In the genomic region with DNA sequence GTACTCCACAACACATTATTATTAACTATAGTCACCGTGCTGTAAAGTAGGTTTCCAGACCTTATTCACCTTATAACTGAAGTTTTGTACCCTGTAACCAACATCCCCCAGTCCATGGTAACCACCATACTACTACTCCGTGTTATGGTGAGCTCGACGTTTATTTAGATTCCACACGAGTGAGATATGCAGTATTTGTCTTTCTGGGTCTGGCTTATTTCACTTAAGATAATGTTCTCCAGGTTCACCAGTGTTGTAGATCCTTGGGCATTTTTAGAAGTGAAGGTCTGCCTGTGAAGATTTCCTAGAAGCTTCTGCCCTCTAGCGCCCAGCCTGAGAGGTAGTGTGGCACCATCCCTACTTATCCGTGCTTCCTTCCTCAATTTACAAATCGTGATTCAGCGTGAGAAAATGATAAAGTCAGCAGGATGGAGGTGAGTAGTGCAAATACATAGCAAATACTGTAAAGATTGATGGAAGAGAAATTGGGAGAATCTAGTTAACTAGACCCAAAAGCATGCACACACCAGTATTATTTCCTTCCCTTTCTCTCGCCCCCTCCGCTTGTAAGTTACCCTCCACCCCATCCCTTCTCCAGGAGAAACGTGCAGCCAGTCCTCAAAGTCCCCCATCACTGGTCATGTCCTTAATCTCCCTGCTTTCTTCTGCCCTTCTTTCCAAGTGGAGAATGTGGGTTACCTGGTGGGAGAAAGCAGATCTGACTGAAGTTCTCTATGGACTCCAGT, we compare ENCODE assay signal across 9 cellular contexts. TPM values are rescaled to one million over a fixed set of nuclear protein-coding genes. Genes with fewer than 3 reads are reported as not detected.
DNase-seq lines count a peak whose midpoint lies in the region; ATAC-seq and TF ChIP-seq lines count a peak whose summit lies in the region.
"Had no signal": no experiment of that assay in that cellular context is flagged by ENCODE, and none has a peak within 500 bp of the region (broad histone marks: within the 10 kb centered on the region; RNA-seq: fewer than 3 reads in every experiment).

No MANE protein-coding gene starts in this region.

- H4K20me1 ChIP-seq in Loucy (ENCODE audit: insufficient read depth, low read length, poor library complexity, severe bottlenecking) = no peaks in the 10 kb centered on the region

- no peak overlapping the region for H3K27ac Mint-ChIP-seq in T-helper 17 cell
- H3K27ac Mint-ChIP-seq: mesothelial cell of epicardium had no signal

- no peak for TF ChIP-seq POLR2A in testis (IDR thresholded peaks at IDR 0.05)

- H2BK12ac ChIP-seq in mesenchymal stem cell (ENCODE audit: low read length in 2 of 2) = no peak overlapping the region

- no peak overlapping the region for H3K27ac ChIP-seq in mesenchymal stem cell (ENCODE audit: low read length, poor library complexity, severe bottlenecking)
- H3K27ac ChIP-seq in testis = no peak overlapping the region

- no peaks in the 10 kb centered on the region for H3K27me3 Mint-ChIP-seq in T-helper 17 cell

- no peak overlapping the region for H2AK5ac ChIP-seq in mesenchymal stem cell (ENCODE audit: low read length, severe bottlenecking)

- TF ChIP-seq CTCF in AG04449 (IDR thresholded peaks at IDR 0.05; ENCODE audit: insufficient read depth, low read length, missing control alignments) (peak; percentile 76), GM12873 (IDR thresholded peaks at IDR 0.05; ENCODE audit: insufficient read depth, low read depth, low read length, missing control alignments) (peak; percentile 74), Loucy (conservative IDR thresholded peaks at IDR 0.05; ENCODE audit: low read length) (peak; percentile 84), testis (IDR thresholded peaks at IDR 0.05) (peak; percentile 36 to 64 (median 52))

- H3K14ac ChIP-seq in mesenchymal stem cell (ENCODE audit: low read length in 2 of 2) = no peak overlapping the region

- no peaks in the 10 kb centered on the region for H3K36me3 ChIP-seq in Loucy (ENCODE audit: insufficient read depth, low read length)
- no peaks in the 10 kb centered on the region for H3K36me3 ChIP-seq in mesenchymal stem cell (ENCODE audit: control insufficient read depth in 1 of 2, insufficient read depth in 2 of 2, low read depth in 1 of 2, low read length in 2 of 2)
- H3K36me3 ChIP-seq in testis (ENCODE audit: low read depth, missing control alignments) = no peaks in the 10 kb centered on the region

- H3K23ac ChIP-seq in mesenchymal stem cell (ENCODE audit: low read length in 2 of 2) = no peak overlapping the region

- no peaks in the 10 kb centered on the region for H3K27me3 ChIP-seq in Loucy (ENCODE audit: insufficient read depth, low read length, poor library complexity, severe bottlenecking)
- no peaks in the 10 kb centered on the region for H3K27me3 ChIP-seq in mesenchymal stem cell (ENCODE audit: control insufficient read depth in 1 of 2, insufficient read depth in 1 of 2, low read length in 2 of 2)
- H3K27me3 ChIP-seq in testis = no peaks in the 10 kb centered on the region

- no peak overlapping the region for H3K4ac ChIP-seq in mesenchymal stem cell (ENCODE audit: low read depth in 1 of 2, low read length in 2 of 2)

- H3K79me1 ChIP-seq in mesenchymal stem cell (replicated peaks; ENCODE audit: low read length, poor library complexity, severe bottlenecking) = no peaks in the 10 kb centered on the region

- no peak overlapping the region for H3K4me3 Mint-ChIP-seq in T-helper 17 cell
- H3K4me3 Mint-ChIP-seq: mesothelial cell of epicardium had no signal

- H2BK5ac ChIP-seq in mesenchymal stem cell (ENCODE audit: low read depth, low read length, poor library complexity, severe bottlenecking) = no peak overlapping the region

- H2BK15ac ChIP-seq in mesenchymal stem cell (ENCODE audit: low read depth, poor library complexity, severe bottlenecking) = no peak overlapping the region

- H3K4me1 ChIP-seq in Loucy (ENCODE audit: insufficient read depth, low read length, poor library complexity, severe bottlenecking) (no peaks in the 10 kb centered on the region), mesenchymal stem cell (ENCODE audit: control insufficient read depth, insufficient read depth, low read depth, low read length) (no peaks in the 10 kb centered on the region), testis (no peaks in the 10 kb centered on the region)

- H3K4me1 Mint-ChIP-seq in T-helper 17 cell = peaks cover 7% of the 10 kb centered on the region

- ATAC-seq in T-helper 17 cell = peak; percentile 69

- intact Hi-C loops in testis (cut with DNase I; ENCODE audit: low total_unique reads) = loop anchor here (10.0 kb wide), 1 partner anchor 246 kb away; no protein-coding TSS in a partner anchor
- intact Hi-C loops in posterior vena cava (cut with DNase I) = loop anchor here in 1 of 2 donors (10.0 kb wide), 1 partner anchor 216 kb away; no protein-coding TSS in a partner anchor

- DNase-seq in AG04449 (ENCODE audit: low read depth, low spot score) (peak; percentile 26), T-helper 17 cell (peak in 1 of 3 donors; percentile 16), dermis microvascular lymphatic vessel endothelial cell (ENCODE audit: low read depth in 2 of 2) (peak; percentile 29 to 81), mesenchymal stem cell (peak; percentile 81), testis (peak; percentile 58), posterior vena cava (ENCODE audit: low spot score) (no peak)

- POLR2A ChIA-PET in AG04449 (lab: Yijun Ruan, JAX) = interaction anchor here (0.6 to 0.8 kb wide), 2 partner anchors 232 to 253 kb away, joined by 3 read pairs; a partner anchor contains a TSS

- H4K91ac ChIP-seq in mesenchymal stem cell (ENCODE audit: low read length) = no peak overlapping the region

- H3K18ac ChIP-seq in mesenchymal stem cell (ENCODE audit: low read depth in 1 of 2, low read length in 2 of 2) = no peak overlapping the region

- no peaks in the 10 kb centered on the region for H3K36me3 Mint-ChIP-seq in T-helper 17 cell (ENCODE audit: low read depth)
- H3K36me3 Mint-ChIP-seq: mesothelial cell of epicardium had no signal

- H3F3A ChIP-seq in Loucy (ENCODE audit: low read depth) = no peaks in the 10 kb centered on the region

- H2BK120ac ChIP-seq in mesenchymal stem cell (ENCODE audit: low read depth, low read length) = no peak overlapping the region

- 40% methylated on average over 6 of the region's 12 CpGs for WGBS in mesenchymal stem cell
- WGBS in testis, 2 donors = 39 to 48% methylated on average over 12 of the region's 12 CpGs

- no peak overlapping the region for H4K8ac ChIP-seq in mesenchymal stem cell (ENCODE audit: low read length)

- no peaks in the 10 kb centered on the region for H3K9me3 ChIP-seq in Loucy (ENCODE audit: insufficient read depth, low read depth, low read length)
- H3K9me3 ChIP-seq in T-helper 17 cell (ENCODE audit: control insufficient read depth, low read length, poor library complexity, severe bottlenecking) = no peaks in the 10 kb centered on the region
- no peaks in the 10 kb centered on the region for H3K9me3 ChIP-seq in mesenchymal stem cell (ENCODE audit: control insufficient read depth, low read length)
- H3K9me3 ChIP-seq in testis = no peaks in the 10 kb centered on the region

- H3K4me3 ChIP-seq in AG04449 (ENCODE audit: low read depth, low read length) = no peak overlapping the region
- H3K4me3 ChIP-seq in Loucy (ENCODE audit: low read length, poor library complexity, severe bottlenecking) = no peak overlapping the region
- no peak overlapping the region for H3K4me3 ChIP-seq in mesenchymal stem cell (ENCODE audit: insufficient read depth in 1 of 2, low read depth in 1 of 2, low read length in 2 of 2)
- H3K4me3 ChIP-seq in testis = no peak overlapping the region

- H3K9me2 ChIP-seq in Loucy (replicated peaks; ENCODE audit: low read depth, low read length) = no peaks in the 10 kb centered on the region

- no peaks in the 10 kb centered on the region for H3K79me2 ChIP-seq in Loucy (ENCODE audit: insufficient read depth, low read length)

- H2AFZ ChIP-seq in Loucy (ENCODE audit: low read length) (peak overlapping the region; percentile 58), mesenchymal stem cell (ENCODE audit: low read depth, low read length) (no peak overlapping the region)

- H3K9ac ChIP-seq in Loucy (ENCODE audit: low read depth, low read length, poor library complexity, severe bottlenecking) (no peak overlapping the region), mesenchymal stem cell (ENCODE audit: low read length) (peak overlapping the region; percentile 60)

- CTCF ChIA-PET in AG04449 (lab: Yijun Ruan, JAX) = interaction anchor here (0.6 to 7.5 kb wide), 34 partner anchors 8 to 310 kb away, joined by 3 to 149 read pairs (median 4); no protein-coding TSS in a partner anchor

- H3K4me2 ChIP-seq in Loucy (ENCODE audit: low read depth, low read length, poor library complexity, severe bottlenecking) (no peak overlapping the region), mesenchymal stem cell (ENCODE audit: low read length, poor library complexity, severe bottlenecking) (no peak overlapping the region)

RNA-seq across cellular contexts. Expression of a gene that starts 36.0 kb away (rescaled TPM):
- total RNA-seq in T-helper 17 cell (10 to 100 TPM; 16.2 to 17.4 TPM), dermis microvascular lymphatic vessel endothelial cell (4.5 and 6.2 TPM in 2 replicates), testis (1 to 10 TPM; 5.7 to 6.8 TPM), posterior vena cava (10 to 100 TPM in 1 of 2 donors, 1 to 10 TPM in 1; 7.9 to 10.9 TPM)
- 5.1 TPM for polyA plus RNA-seq in mesenchymal stem cell (2013, experiment 1 of 2)
- 4.9 TPM for polyA plus RNA-seq in mesenchymal stem cell (2013, experiment 2 of 2)
- polyA plus RNA-seq in testis (ENCODE audit: insufficient read depth, low read depth, low replicate concordance) = 1.8 TPM
